In the genomic region with DNA sequence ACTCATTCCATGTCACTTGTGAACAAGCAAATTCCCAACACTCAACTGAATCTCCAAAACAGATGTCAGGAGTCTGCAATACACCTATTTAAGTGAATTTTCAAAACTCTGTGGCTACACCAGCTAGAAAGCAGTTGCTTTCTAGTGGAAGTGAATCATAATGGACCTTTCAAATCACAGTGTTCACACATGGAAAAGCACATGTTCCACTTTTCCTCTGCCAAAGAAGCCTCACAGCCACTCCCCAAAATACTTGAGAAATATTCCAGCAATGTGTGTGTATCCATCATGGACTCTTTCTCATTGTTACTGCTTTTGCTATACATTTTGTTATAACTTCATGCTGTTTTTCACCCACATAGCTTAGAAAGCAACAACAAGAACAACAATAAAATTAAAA, we compare ENCODE assay signal across 1 cellular context.
TF ChIP-seq lines count a peak whose summit lies in the region.

No MANE protein-coding gene starts in this region.

TF ChIP-seq in GM12878, 131 proteins besides CTCF, POLR2A, EP300 and RAD21 (continued from another document):
- TF ChIP-seq, protein P1, sequence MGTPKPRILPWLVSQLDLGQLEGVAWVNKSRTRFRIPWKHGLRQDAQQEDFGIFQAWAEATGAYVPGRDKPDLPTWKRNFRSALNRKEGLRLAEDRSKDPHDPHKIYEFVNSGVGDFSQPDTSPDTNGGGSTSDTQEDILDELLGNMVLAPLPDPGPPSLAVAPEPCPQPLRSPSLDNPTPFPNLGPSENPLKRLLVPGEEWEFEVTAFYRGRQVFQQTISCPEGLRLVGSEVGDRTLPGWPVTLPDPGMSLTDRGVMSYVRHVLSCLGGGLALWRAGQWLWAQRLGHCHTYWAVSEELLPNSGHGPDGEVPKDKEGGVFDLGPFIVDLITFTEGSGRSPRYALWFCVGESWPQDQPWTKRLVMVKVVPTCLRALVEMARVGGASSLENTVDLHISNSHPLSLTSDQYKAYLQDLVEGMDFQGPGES (IDR thresholded peaks at IDR 0.05), result no peak
- no peak for TF ChIP-seq POLR2AphosphoS2 (IDR thresholded peaks at IDR 0.05; ENCODE audit: low read depth, low read length)
- no peak for TF ChIP-seq STAT3 (IDR thresholded peaks at IDR 0.05; ENCODE audit: low read depth, low read length)
- no peak for TF ChIP-seq EED (IDR thresholded peaks at IDR 0.05; ENCODE audit: low read depth)
- no peak for TF ChIP-seq ZBED1 (IDR thresholded peaks at IDR 0.05; ENCODE audit: borderline replicate concordance)
- no peak for TF ChIP-seq JUNB (IDR thresholded peaks at IDR 0.05)
- no peak for TF ChIP-seq BCL11A (IDR thresholded peaks at IDR 0.05; ENCODE audit: low read depth, low read length)
- no peak for TF ChIP-seq RAD51 (IDR thresholded peaks at IDR 0.05)
